Comparison of ENCODE assay signal across 12 cellular contexts in the genomic region with DNA sequence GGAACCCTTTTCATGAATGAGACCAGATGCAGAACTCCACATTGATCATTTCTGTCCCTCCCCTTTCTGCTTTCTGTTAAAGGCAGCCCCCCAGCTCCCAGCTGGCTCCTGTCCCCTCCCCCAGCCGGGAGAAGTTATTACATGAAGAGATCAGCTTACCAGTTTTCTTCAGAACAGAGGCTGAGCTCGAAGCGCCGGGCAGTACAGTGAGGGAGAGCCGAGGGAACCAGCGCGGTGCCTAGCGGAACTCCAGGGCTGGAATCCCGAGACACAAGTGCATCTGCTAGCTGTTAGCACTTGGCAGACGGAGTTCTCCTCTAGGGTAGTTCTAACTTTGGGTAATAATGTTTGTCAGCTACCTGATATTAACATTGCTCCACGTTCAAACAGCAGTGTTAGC.
DNase-seq lines count a peak whose midpoint lies in the region; FAIRE-seq and TF ChIP-seq lines count a peak whose summit lies in the region.
"Had no signal": no experiment of that assay in that cellular context is flagged by ENCODE, and none has a peak within 500 bp of the region (broad histone marks: within the 10 kb centered on the region; RNA-seq: fewer than 3 reads in every experiment).

No MANE protein-coding gene starts in this region.

- no peak for FAIRE-seq in D721Med (lab: Jason Lieb, UNC)

- TF ChIP-seq CTCF in choroid plexus epithelial cell (conservative IDR thresholded peaks at IDR 0.05; ENCODE audit: low read depth, low read length) = no peak
- TF ChIP-seq CTCF in testis (IDR thresholded peaks at IDR 0.05) = no peak
- no peak for TF ChIP-seq CTCF in GM20000 (IDR thresholded peaks at IDR 0.05; ENCODE audit: extremely low read depth, missing control alignments)
- TF ChIP-seq CTCF in D721Med (IDR thresholded peaks at IDR 0.05; ENCODE audit: insufficient read depth, missing control alignments) = no peak

- no peaks in the 10 kb centered on the region for H3K36me3 ChIP-seq in testis (ENCODE audit: low read depth, missing control alignments)

- no peak overlapping the region for H3K27ac ChIP-seq in testis
- H3K27ac ChIP-seq: GM23248 had no signal

- TF ChIP-seq POLR2A in testis (IDR thresholded peaks at IDR 0.05) = no peak

- H3K9me3 ChIP-seq in testis = no peaks in the 10 kb centered on the region

- in situ Hi-C loops in G401 (cut with HindIII; ENCODE audit: low sequenced_read_pairs) = no loop called here

- intact Hi-C loops in testis (cut with DNase I; ENCODE audit: low total_unique reads) = no loop called here

- peak; percentile 32 for DNase-seq in NCI-H2107 treated with DMSO at 0.1 percent for 48 hours (lab: John Stamatoyannopoulos, UW; ENCODE audit: unreplicated experiment)
- peak; percentile 41 for DNase-seq in choroid plexus epithelial cell (ENCODE audit: low read depth)
- peak; percentile 23 for DNase-seq in iris pigment epithelial cell (ENCODE audit: low read depth)
- DNase-seq in testis = peak; percentile 41
- DNase-seq in midbrain (lab: John Stamatoyannopoulos, UW) = no peak
- no peak for DNase-seq in G401 (ENCODE audit: low spot score)
- no peak for DNase-seq in GM20000 (ENCODE audit: low spot score)
- DNase-seq in D721Med (ENCODE audit: insufficient read length, low spot score) = no peak
- DNase-seq: CD4-positive, alpha-beta T cell; GDM1; GM23248; NCI-H187 had no signal

- no peaks in the 10 kb centered on the region for H3K4me1 ChIP-seq in testis

- WGBS in testis, 2 donors = 33 to 44% methylated on average over 11 of the region's 11 CpGs

- no peaks in the 10 kb centered on the region for H3K27me3 ChIP-seq in testis

- H3K4me3 ChIP-seq in choroid plexus epithelial cell (ENCODE audit: low read depth, low read length) (no peak overlapping the region), testis (no peak overlapping the region)
- H3K4me3 ChIP-seq: GM23248 had no signal

Comparison
In these comparisons a context has a peak if more than half of its experiments do, and no peak if none do; other contexts are left out.
1. DNase-seq: peak in NCI-H2107 treated with DMSO at 0.1 percent for 48 hours (single experiment), choroid plexus epithelial cell (single experiment), iris pigment epithelial cell (single experiment) and testis (single experiment); none in midbrain (single experiment), G401 (single experiment), GM20000 (single experiment) and D721Med (single experiment).